In genomic region chr10:102395677-102396197, GRCh38 we compare ENCODE assay signal across 8 cellular contexts. TPM values are rescaled to one million over a fixed set of nuclear protein-coding genes. Genes with fewer than 3 reads are reported as not detected.
DNase-seq lines count a peak whose midpoint lies in the region; ATAC-seq, FAIRE-seq and TF ChIP-seq lines count a peak whose summit lies in the region.

TSS of gene NFKB2 (plus strand) at chr10:102395705. CDS start at chr10:102395960, 255 bp downstream.

- H4K20me1 ChIP-seq in fibroblast of lung (ENCODE audit: control insufficient read depth, extremely low read depth, insufficient read depth, low read length) = no peaks in the 10 kb centered on the region

- peak within 1 kb of the TSS; percentile 97 for H3K4me2 ChIP-seq in fibroblast of lung (ENCODE audit: extremely low read depth, insufficient read depth, low read length)

- TF ChIP-seq CTCF in fibroblast of lung (conservative IDR thresholded peaks at IDR 0.05 in 1 of 2, IDR thresholded peaks at IDR 0.05 in 1 of 2; ENCODE audit: low read depth in 1 of 2, low read length in 2 of 2) (no peak), neutrophil (IDR thresholded peaks at IDR 0.05) (no peak)

- ATAC-seq in GM19023 (IDR thresholded peaks at IDR 0.05; ENCODE audit: unreplicated experiment) (no peak), GM21619 (IDR thresholded peaks at IDR 0.05; ENCODE audit: unreplicated experiment) (no peak)

- H3K36me3 ChIP-seq in fibroblast of lung (ENCODE audit: control insufficient read depth, insufficient read depth, low read length) = peaks cover 5% of the 10 kb centered on the region
- peaks cover 44% of the 10 kb centered on the region for H3K36me3 ChIP-seq in neutrophil

- peak; percentile 3; the same call in 1 of the 2 replicates for TF ChIP-seq POLR2A in GM12891 (IDR thresholded peaks at IDR 0.05; ENCODE audit: low read depth, low read length)

- H3K27ac ChIP-seq in fibroblast of lung (ENCODE audit: insufficient read depth, low read length) (peak within 1 kb of the TSS; percentile 95), neutrophil (peak within 1 kb of the TSS; percentile 97)

- H3K9ac ChIP-seq in fibroblast of lung (ENCODE audit: insufficient read depth, low read length) = peak within 1 kb of the TSS; percentile 93

- H3K79me2 ChIP-seq in fibroblast of lung (ENCODE audit: control insufficient read depth, insufficient read depth, low read length) = no peaks in the 10 kb centered on the region

- H3K9me3 ChIP-seq in fibroblast of lung (ENCODE audit: control insufficient read depth, insufficient read depth, low read depth, low read length) = no peaks in the 10 kb centered on the region
- H3K9me3 ChIP-seq in neutrophil = no peaks in the 10 kb centered on the region

- H3K27me3 ChIP-seq in fibroblast of lung (ENCODE audit: control insufficient read depth, insufficient read depth, low read length) = no peaks in the 10 kb centered on the region
- peaks cover 19% of the 10 kb centered on the region for H3K27me3 ChIP-seq in neutrophil

- no peak for FAIRE-seq in GM12891 (lab: Jason Lieb, UNC)

- DNase-seq in GM12891 (ENCODE audit: insufficient read length, low spot score) (no peak), SK-MEL-5 (ENCODE audit: low read depth, low spot score) (no peak), fibroblast of lung (ENCODE audit: low read depth in 2 of 2) (no peak), AG20443 (ENCODE audit: low spot score) (no peak), GM19240 (ENCODE audit: insufficient read length, low spot score) (no peak)

- H3K4me3 ChIP-seq in fibroblast of lung (replicated peaks in 1 of 4; ENCODE audit: control extremely low read depth in 1 of 4, insufficient read depth in 1 of 4, low read depth in 3 of 4, low read length in 4 of 4) (peak within 1 kb of the TSS; percentile 60 to 87 (median 68)), neutrophil (ENCODE audit: low read depth in 1 of 2, low read length in 1 of 2) (peak within 1 kb of the TSS; percentile 85 to 99)

- in situ Hi-C loops in SK-MEL-5 (cut with HindIII; ENCODE audit: low pct_unique_long_range_greater_than_20kb, low sequenced_read_pairs) = no loop called here

- H3K4me1 ChIP-seq in fibroblast of lung (ENCODE audit: control insufficient read depth, extremely low read depth, insufficient read depth, low read length) = peaks cover 4% of the 10 kb centered on the region
- H3K4me1 ChIP-seq in neutrophil (ENCODE audit: control insufficient read depth in 1 of 2, insufficient read depth in 1 of 2, low read depth in 1 of 2, low read length in 1 of 2) = peaks cover 39 to 42% of the 10 kb centered on the region in 2 experiments

- peak within 1 kb of the TSS; percentile 84 for H2AFZ ChIP-seq in fibroblast of lung (ENCODE audit: low read length)

TF ChIP-seq in GM12891, 5 proteins besides CTCF, POLR2A, EP300 and RAD21:
- peak; percentile 10; the same call in 1 of the 2 replicates for TF ChIP-seq TAF1 (IDR thresholded peaks at IDR 0.05; ENCODE audit: low read depth, low read length)
- no peak for TF ChIP-seq POU2F2 (IDR thresholded peaks at IDR 0.05; ENCODE audit: low read depth, low read length)
- no peak for TF ChIP-seq PAX5 (IDR thresholded peaks at IDR 0.05; ENCODE audit: insufficient read depth, low read length, severe bottlenecking)
- TF ChIP-seq SPI1 (IDR thresholded peaks at IDR 0.05; ENCODE audit: low read depth, low read length) = no peak
- TF ChIP-seq POLR2AphosphoS5 (IDR thresholded peaks at IDR 0.05; ENCODE audit: low read depth, low read length) = no peak

RNA-seq across cellular contexts. Expression of gene NFKB2, which starts in this region (rescaled TPM):
- polyA plus RNA-seq in GM12891 (2012; ENCODE audit: low read depth, missing spikeins) = 125 TPM
- 10.3 and 13.0 TPM in 2 replicates for total RNA-seq in SK-MEL-5 (2014; rRNA removed; shearing (Covaris generic))
- polyA plus RNA-seq in SK-MEL-5 (2015; cell fraction: cytosol; rRNA removed) = 21.1 and 29.2 TPM in 2 replicates
- polyA plus RNA-seq in SK-MEL-5 (2015; cell fraction: nucleus; rRNA removed) = 28.5 and 59.7 TPM in 2 replicates
- 16.7 and 23.3 TPM in 2 replicates for total RNA-seq in fibroblast of lung
- 6.8 and 7.6 TPM in 2 replicates for polyA plus RNA-seq in fibroblast of lung
- 10.5 and 13.1 TPM in 2 replicates for polyA plus RNA-seq in fibroblast of lung (2012)
- 11.3 and 14.5 TPM in 2 replicates for polyA minus RNA-seq in fibroblast of lung (ENCODE audit: low replicate concordance)
